ENCODE assay signal across 17 cellular contexts in genomic region chr22:36274547-36274946, GRCh38. TPM values are rescaled to one million over a fixed set of nuclear protein-coding genes. Genes with fewer than 3 reads are reported as not detected.
DNase-seq lines count a peak whose midpoint lies in the region; ATAC-seq, FAIRE-seq and TF ChIP-seq lines count a peak whose summit lies in the region.
"Had no signal": no experiment of that assay in that cellular context is flagged by ENCODE, and none has a peak within 500 bp of the region (broad histone marks: within the 10 kb centered on the region; RNA-seq: fewer than 3 reads in every experiment).

No MANE protein-coding gene starts in this region.

- DNase-seq in activated naive CD4-positive, alpha-beta T cell treated with anti-CD3 and anti-CD28 coated beads, Interleukin-2, amount 50 U/mL, for 16 hours, result no peak
- DNase-seq in bronchial epithelial cell (ENCODE audit: low read depth) (peak; percentile 22), lower lobe of right lung (peak; percentile 70), epidermal melanocyte (ENCODE audit: insufficient read length, low spot score) (no peak), glomerular visceral epithelial cell (ENCODE audit: extremely low spot score) (no peak), HuH-7 (ENCODE audit: low spot score) (no peak)
- DNase-seq: CD8-positive, alpha-beta memory T cell; KG1; MV-4-11; NCI-H187; NCI-H2227 treated with DMSO at 0.1 percent for 48 hours; NCI-H524; NCI-H82; OCI-M1; SHP77 treated with DMSO at 0.1 percent for 48 hours had no signal

- peaks cover 21% of the 10 kb centered on the region for H3K4me1 Mint-ChIP-seq in activated naive CD4-positive, alpha-beta T cell treated with anti-CD3 and anti-CD28 coated beads, Interleukin-2, amount 50 U/mL, for 24 hours

- H3K4me3 ChIP-seq in bronchial epithelial cell (ENCODE audit: low read depth, low read length) (no peak overlapping the region), lower lobe of right lung (no peak overlapping the region)
- H3K4me3 ChIP-seq: BLaER1 had no signal

- H3K4me1 ChIP-seq in lower lobe of right lung, result peaks cover 8% of the 10 kb centered on the region

- no peak overlapping the region for H3K27ac ChIP-seq in lower lobe of right lung
- H3K27ac ChIP-seq: BLaER1 had no signal

- no peaks in the 10 kb centered on the region for H3K27me3 Mint-ChIP-seq in activated naive CD4-positive, alpha-beta T cell treated with anti-CD3 and anti-CD28 coated beads, Interleukin-2, amount 50 U/mL, for 24 hours

- no peak for ATAC-seq in lower lobe of right lung

- intact Hi-C loops in lower lobe of right lung (cut with DNase I), result no loop called here

- no peaks in the 10 kb centered on the region for H3K9me3 Mint-ChIP-seq in activated naive CD4-positive, alpha-beta T cell treated with anti-CD3 and anti-CD28 coated beads, Interleukin-2, amount 50 U/mL, for 24 hours
- H3K9me3 Mint-ChIP-seq: CD8-positive, alpha-beta memory T cell had no signal

- no peak for TF ChIP-seq CTCF in bronchial epithelial cell (IDR thresholded peaks at IDR 0.05; ENCODE audit: insufficient read depth, low read length, severe bottlenecking)
- no peak for TF ChIP-seq CTCF in lower lobe of right lung (IDR thresholded peaks at IDR 0.05)

- no peak overlapping the region for H3K4me3 Mint-ChIP-seq in activated naive CD4-positive, alpha-beta T cell treated with anti-CD3 and anti-CD28 coated beads, Interleukin-2, amount 50 U/mL, for 24 hours
- H3K4me3 Mint-ChIP-seq: CD8-positive, alpha-beta memory T cell had no signal

- no peak for FAIRE-seq in bronchial epithelial cell (lab: Jason Lieb, UNC)

- H3K9me3 ChIP-seq in lower lobe of right lung, result no peaks in the 10 kb centered on the region
- H3K9me3 ChIP-seq: BLaER1 had no signal

- H3K27me3 ChIP-seq in bronchial epithelial cell (ENCODE audit: control insufficient read depth, insufficient read depth, low read length), result no peaks in the 10 kb centered on the region
- no peaks in the 10 kb centered on the region for H3K27me3 ChIP-seq in lower lobe of right lung (ENCODE audit: low read depth)
- H3K27me3 ChIP-seq: BLaER1 had no signal

- H3K36me3 Mint-ChIP-seq in activated naive CD4-positive, alpha-beta T cell treated with anti-CD3 and anti-CD28 coated beads, Interleukin-2, amount 50 U/mL, for 24 hours, result no peaks in the 10 kb centered on the region

- H3K36me3 ChIP-seq in bronchial epithelial cell (ENCODE audit: control insufficient read depth, insufficient read depth, low read length) (no peaks in the 10 kb centered on the region), lower lobe of right lung (peaks cover under 1% of the 10 kb centered on the region)

- peak overlapping the region; percentile 60 for H3K27ac Mint-ChIP-seq in activated naive CD4-positive, alpha-beta T cell treated with anti-CD3 and anti-CD28 coated beads, Interleukin-2, amount 50 U/mL, for 24 hours

RNA-seq across cellular contexts. Expression of gene APOL1, which starts 21.6 kb away (rescaled TPM):
- total RNA-seq in bronchial epithelial cell (1.8 and 3.1 TPM in 2 replicates), lower lobe of right lung (85.8 TPM)

RNA-seq across cellular contexts. Expression of gene APOL2, which starts 35.2 kb away (rescaled TPM):
- total RNA-seq in bronchial epithelial cell (7.1 and 13.4 TPM in 2 replicates), lower lobe of right lung (56.0 TPM)

Comparison
In these comparisons a context has a peak if more than half of its experiments do, and no peak if none do; other contexts are left out.
1. DNase-seq: peak in bronchial epithelial cell (single experiment) and lower lobe of right lung (single experiment); none in activated naive CD4-positive, alpha-beta T cell treated with anti-CD3 and anti-CD28 coated beads, Interleukin-2, amount 50 U/mL, for 16 hours (single experiment), epidermal melanocyte (single experiment), glomerular visceral epithelial cell (single experiment) and HuH-7 (single experiment).
2. RNA of gene APOL1, which starts 21.6 kb away (total RNA-seq): 85.8 TPM in lower lobe of right lung (single experiment); 1.8 to 3.1 TPM in bronchial epithelial cell; every median in the first group is over 10 times any median in the second.